Comparison of ENCODE assay signal across 1 cellular context in the genomic region with DNA sequence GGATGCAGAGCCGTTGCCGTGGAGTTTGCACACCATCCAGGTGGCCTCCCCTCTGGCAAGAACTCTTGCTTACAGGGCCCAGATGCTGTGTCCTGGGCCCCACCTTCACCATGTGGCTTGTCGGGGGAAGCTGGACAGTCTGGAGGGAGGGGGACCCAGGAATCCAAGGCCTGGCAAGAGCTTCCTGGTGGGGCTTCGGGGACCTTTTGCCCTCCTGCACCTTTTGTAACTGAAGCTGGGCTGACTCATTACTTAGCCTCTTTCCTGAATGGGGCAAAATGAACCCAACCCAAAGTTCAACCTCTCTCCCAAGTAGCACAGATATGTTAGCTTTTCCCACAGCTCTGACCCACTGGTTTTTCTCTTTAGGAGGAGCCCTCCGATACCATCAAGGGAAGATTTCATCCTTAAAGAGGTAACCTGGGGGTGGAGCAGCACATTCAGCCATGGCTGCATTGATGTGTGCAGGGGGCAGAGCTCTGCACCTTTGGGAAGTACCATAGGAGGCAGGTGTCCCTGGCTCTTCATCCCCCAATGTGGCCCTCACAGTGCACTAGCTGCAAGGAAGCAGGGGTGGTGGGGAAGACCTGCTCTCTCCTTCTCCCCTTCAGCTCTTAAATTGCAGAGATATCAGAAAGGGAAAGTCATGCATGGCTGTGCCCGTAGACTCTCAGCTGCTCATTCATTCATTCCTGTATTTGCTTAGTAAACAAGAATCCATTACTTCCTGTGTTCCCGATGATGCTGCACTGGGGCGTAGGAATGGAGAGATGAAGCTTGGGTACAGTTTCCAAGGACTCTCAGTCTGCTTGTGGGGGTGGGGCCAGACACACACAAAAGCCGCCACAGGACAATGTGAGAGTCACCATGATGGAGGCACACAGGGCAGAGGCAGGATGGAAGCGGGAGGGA.
TF ChIP-seq lines count a peak whose summit lies in the region.

No MANE protein-coding gene starts in this region.

TF ChIP-seq in IMR-90, 13 proteins besides CTCF, POLR2A, EP300 and RAD21:
- TF ChIP-seq RFX5 (IDR thresholded peaks at IDR 0.05; ENCODE audit: low read depth, low read length) (no peak), FOS (IDR thresholded peaks at IDR 0.05; ENCODE audit: low read depth, low read length) (no peak)
- TF ChIP-seq, protein P1, sequence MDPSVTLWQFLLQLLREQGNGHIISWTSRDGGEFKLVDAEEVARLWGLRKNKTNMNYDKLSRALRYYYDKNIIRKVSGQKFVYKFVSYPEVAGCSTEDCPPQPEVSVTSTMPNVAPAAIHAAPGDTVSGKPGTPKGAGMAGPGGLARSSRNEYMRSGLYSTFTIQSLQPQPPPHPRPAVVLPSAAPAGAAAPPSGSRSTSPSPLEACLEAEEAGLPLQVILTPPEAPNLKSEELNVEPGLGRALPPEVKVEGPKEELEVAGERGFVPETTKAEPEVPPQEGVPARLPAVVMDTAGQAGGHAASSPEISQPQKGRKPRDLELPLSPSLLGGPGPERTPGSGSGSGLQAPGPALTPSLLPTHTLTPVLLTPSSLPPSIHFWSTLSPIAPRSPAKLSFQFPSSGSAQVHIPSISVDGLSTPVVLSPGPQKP (IDR thresholded peaks at IDR 0.05; ENCODE audit: borderline replicate concordance, low read depth, low read length) = no peak
